Comparison of ENCODE assay signal across 10 cellular contexts in the genomic region with DNA sequence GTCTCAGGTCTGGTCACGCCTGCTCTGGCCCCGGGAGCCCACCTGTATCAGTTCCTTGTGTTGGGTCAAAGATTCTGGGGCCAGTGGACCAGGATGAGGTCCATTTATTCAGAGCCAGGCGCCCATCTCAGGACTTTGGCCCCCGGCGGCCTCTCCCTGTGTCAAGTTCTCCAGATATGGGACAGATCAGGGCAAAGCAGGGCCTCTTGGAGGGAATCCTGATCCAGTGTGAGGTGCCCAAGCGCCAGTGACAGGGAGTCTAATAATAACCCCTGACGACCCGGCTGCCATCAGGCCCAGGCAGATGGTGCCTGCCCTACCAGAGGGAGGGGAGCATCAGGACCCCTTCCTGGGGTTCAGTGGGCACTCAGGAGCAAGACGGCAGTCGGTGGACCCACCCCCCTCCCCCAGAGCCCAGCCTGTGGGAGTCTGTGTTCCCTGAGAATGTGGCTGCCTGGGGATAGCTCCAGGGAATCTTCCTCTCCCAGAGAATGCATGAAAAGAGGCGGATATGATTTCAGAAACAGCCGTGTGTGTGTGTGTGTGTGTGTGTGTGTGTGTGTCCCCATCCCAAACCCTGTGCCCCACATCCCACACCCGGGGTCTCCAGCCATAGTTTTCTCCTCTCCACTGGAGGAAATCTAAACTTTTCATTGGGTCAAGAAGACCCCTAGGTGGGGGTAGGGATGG. TPM values are rescaled to one million over a fixed set of nuclear protein-coding genes. Genes with fewer than 3 reads are reported as not detected.
DNase-seq lines count a peak whose midpoint lies in the region; ATAC-seq and TF ChIP-seq lines count a peak whose summit lies in the region.
"Had no signal": no experiment of that assay in that cellular context is flagged by ENCODE, and none has a peak within 500 bp of the region (broad histone marks: within the 10 kb centered on the region; RNA-seq: fewer than 3 reads in every experiment).

No MANE protein-coding gene starts in this region.

- no peak for ATAC-seq in CD4-positive, alpha-beta T cell (ENCODE audit: poor library complexity)
- ATAC-seq in HG03175 (IDR thresholded peaks at IDR 0.05; ENCODE audit: unreplicated experiment) = no peak

- CTCF ChIA-PET in CD4-positive, alpha-beta T cell (lab: Charles Lee) = interaction anchor here (2.5 kb wide), 1 partner anchor 11 kb away, joined by 16 read pairs; the partner anchor contains the start of gene RPL38

- POLR2A ChIA-PET in CD4-positive, alpha-beta T cell (lab: Charles Lee) = interaction anchor here (0.9 to 2.7 kb wide), 2 partner anchors 12 to 66 kb away, joined by 3 to 28 read pairs; no protein-coding TSS in a partner anchor

- H3K4me3 ChIP-seq in coronary artery = peak overlapping the region; percentile 78

- no peaks in the 10 kb centered on the region for H3K27me3 Mint-ChIP-seq in CD4-positive, alpha-beta T cell
- H3K27me3 Mint-ChIP-seq in IgD-negative memory B cell (no peaks in the 10 kb centered on the region), nephron progenitor cell (ENCODE audit: low read depth, poor library complexity) (peaks cover 62% of the 10 kb centered on the region)

- peaks cover 42% of the 10 kb centered on the region for H3K4me1 Mint-ChIP-seq in CD4-positive, alpha-beta T cell (ENCODE audit: low read depth)
- H3K4me1 Mint-ChIP-seq in IgD-negative memory B cell (peaks cover 21 to 30% (median 26%) of the 10 kb centered on the region in 3 donors), nephron progenitor cell (peaks cover 58% of the 10 kb centered on the region)

- no peaks in the 10 kb centered on the region for H3K9me3 Mint-ChIP-seq in CD4-positive, alpha-beta T cell
- H3K9me3 Mint-ChIP-seq in IgD-negative memory B cell = no peaks in the 10 kb centered on the region
- H3K9me3 Mint-ChIP-seq in nephron progenitor cell = no peaks in the 10 kb centered on the region

- H3K9me3 ChIP-seq in CD4-positive, alpha-beta T cell (ENCODE audit: control insufficient read depth, low read length) = no peaks in the 10 kb centered on the region

- TF ChIP-seq CTCF in CD4-positive, alpha-beta T cell (IDR thresholded peaks at IDR 0.05) = no peak
- no peak for TF ChIP-seq CTCF in coronary artery (IDR thresholded peaks at IDR 0.05)
- no peak for TF ChIP-seq CTCF in nephron progenitor cell (IDR thresholded peaks at IDR 0.05)

- no peak overlapping the region for H3K27ac ChIP-seq in CD4-positive, alpha-beta T cell (ENCODE audit: low read depth, low read length)
- peak overlapping the region; percentile 27 to 87 for H3K27ac ChIP-seq in coronary artery

- H3K36me3 Mint-ChIP-seq in CD4-positive, alpha-beta T cell (ENCODE audit: low read depth) = peaks cover 27% of the 10 kb centered on the region
- no peaks in the 10 kb centered on the region for H3K36me3 Mint-ChIP-seq in IgD-negative memory B cell
- H3K36me3 Mint-ChIP-seq in nephron progenitor cell (ENCODE audit: low read depth) = peaks cover 9% of the 10 kb centered on the region

- H3K4me3 Mint-ChIP-seq in CD4-positive, alpha-beta T cell = peak overlapping the region; percentile 89
- H3K4me3 Mint-ChIP-seq in IgD-negative memory B cell (peak overlapping the region; percentile 47 to 93 (median 77)), nephron progenitor cell (peak overlapping the region; percentile 76)

- no peak for DNase-seq in CD4-positive, alpha-beta T cell
- DNase-seq in coronary artery (ENCODE audit: low spot score) = no peak
- no peak for DNase-seq in nephron progenitor cell
- no peak for DNase-seq in cerebellar nuclear complex (lab: John Stamatoyannopoulos, UW)
- DNase-seq in NCI-H2227 treated with DMSO at 0.1 percent for 48 hours (lab: John Stamatoyannopoulos, UW) = no peak
- DNase-seq in stimulated activated naive CD4-positive, alpha-beta T cell treated with Interleukin-2 at 50 U/mL for 16 hours (lab: John Stamatoyannopoulos, UW) = no peak
- DNase-seq: NCI-H526 treated with DMSO at 0.1 percent for 48 hours had no signal

- H3K27ac Mint-ChIP-seq in CD4-positive, alpha-beta T cell = peak overlapping the region; percentile 74
- H3K27ac Mint-ChIP-seq in IgD-negative memory B cell (peak overlapping the region in 2 of 3 donors; percentile 9 to 51), nephron progenitor cell (no peak overlapping the region)

- no peaks in the 10 kb centered on the region for H3K27me3 ChIP-seq in CD4-positive, alpha-beta T cell (ENCODE audit: control insufficient read depth, insufficient read depth, low read length)

- intact Hi-C loops in CD4-positive, alpha-beta T cell (cut with DNase I, micrococcal nuclease) = loop anchor here (5.0 kb wide), 2 partner anchors 68 to 153 kb away; partner anchors contain the start of gene GPR142 (in 1 of the 2)

RNA-seq across cellular contexts. Expression of gene TTYH2, which starts 1.4 kb away (rescaled TPM):
- 1 to 10 TPM; 4.4 to 5.4 TPM for total RNA-seq in CD4-positive, alpha-beta T cell
- 0.58 TPM for polyA plus RNA-seq in IgD-negative memory B cell

RNA-seq across cellular contexts. Expression of gene RPL38, which starts 11.3 kb away (rescaled TPM):
- total RNA-seq in CD4-positive, alpha-beta T cell = 1,000 to 10,000 TPM; 2,305 to 2,531 TPM
- polyA plus RNA-seq in IgD-negative memory B cell = 2,084 TPM

RNA-seq across cellular contexts. Expression of gene DNAI2, which starts 59.2 kb away (rescaled TPM):
- total RNA-seq in CD4-positive, alpha-beta T cell = 1 to 10 TPM in 1 of 2 experiments, under 1 TPM in 1; 0.66 to 1.2 TPM
- polyA plus RNA-seq in IgD-negative memory B cell = not detected
- total RNA-seq: pulmonary artery endothelial cell had no signal
